Comparison of ENCODE assay signal across 8 cellular contexts in genomic region chr1:11273595-11274234, GRCh38. TPM values are rescaled to one million over a fixed set of nuclear protein-coding genes. Genes with fewer than 3 reads are reported as not detected.
A peak's percentile ranks its signal among the peaks of the same experiment; 100 is the strongest.
DNase-seq lines count a peak whose midpoint lies in the region; ATAC-seq and TF ChIP-seq lines count a peak whose summit lies in the region.

No MANE protein-coding gene starts in this region.

- ATAC-seq in CD8-positive, alpha-beta T cell = peak; percentile 43
- ATAC-seq in GM21619 (IDR thresholded peaks at IDR 0.05; ENCODE audit: unreplicated experiment) (peak; percentile 42), HG03457 (IDR thresholded peaks at IDR 0.05; ENCODE audit: unreplicated experiment) (no peak)

- peak overlapping the region; percentile 74 for H3K27ac ChIP-seq in CD8-positive, alpha-beta T cell (ENCODE audit: low read depth, low read length)
- H3K27ac ChIP-seq in OCI-LY3 (ENCODE audit: low read length) (peak overlapping the region; percentile 58), muscle layer of duodenum (ENCODE audit: low read length) (peak overlapping the region; percentile 78)

- no peaks in the 10 kb centered on the region for H3K36me3 ChIP-seq in CD8-positive, alpha-beta T cell (ENCODE audit: insufficient read depth, low read length)
- peaks cover 5% of the 10 kb centered on the region for H3K36me3 ChIP-seq in OCI-LY3 (replicated peaks; ENCODE audit: low read depth, low read length)
- H3K36me3 ChIP-seq in muscle layer of duodenum (ENCODE audit: control insufficient read depth in 1 of 2, insufficient read depth in 2 of 2, low read length in 2 of 2) = peaks cover 0 to 8% of the 10 kb centered on the region in 2 donors

- H3K9me3 Mint-ChIP-seq in CD8-positive, alpha-beta T cell = no peaks in the 10 kb centered on the region
- H3K9me3 Mint-ChIP-seq in dendritic cell treated with granulocyte-macrophage colony-stimulating factor and Interleukin-4, amounts not matched to agents 40 ng/mL and 50 ng/mL, for 4 days = no peaks in the 10 kb centered on the region

- intact Hi-C loops in CD8-positive, alpha-beta T cell (cut with DNase I, micrococcal nuclease) = loop anchor here (1.0 to 5.0 kb wide), 7 partner anchors 11 to 801 kb away; partner anchors contain the start of genes MAD2L2 (in 2 of the 2), MTOR (in 2 of the 2), SRM (in 2 of the 2) and AGTRAP (in 1 of the 2)
- intact Hi-C loops in dendritic cell treated with granulocyte-macrophage colony-stimulating factor and Interleukin-4, amounts not matched to agents 40 ng/mL and 50 ng/mL, for 4 days (cut with micrococcal nuclease) = loop anchor here (1.0 kb wide), 1 partner anchor 11 kb away; the partner anchor contains the start of gene MTOR

- H3K4me3 Mint-ChIP-seq in CD8-positive, alpha-beta T cell = peak overlapping the region; percentile 89
- H3K4me3 Mint-ChIP-seq in dendritic cell treated with granulocyte-macrophage colony-stimulating factor and Interleukin-4, amounts not matched to agents 40 ng/mL and 50 ng/mL, for 4 days = peak overlapping the region; percentile 82

- peak overlapping the region; percentile 94 for H3K27ac Mint-ChIP-seq in CD8-positive, alpha-beta T cell
- peak overlapping the region; percentile 93 for H3K27ac Mint-ChIP-seq in dendritic cell treated with granulocyte-macrophage colony-stimulating factor and Interleukin-4, amounts not matched to agents 40 ng/mL and 50 ng/mL, for 4 days

- peaks cover 30% of the 10 kb centered on the region for H3K4me1 ChIP-seq in CD8-positive, alpha-beta T cell (ENCODE audit: insufficient read depth, low read length)
- H3K4me1 ChIP-seq in OCI-LY3 (ENCODE audit: low read length) = peaks cover 11% of the 10 kb centered on the region; the same call in 1 of the 2 replicates
- peaks cover 0 to 30% of the 10 kb centered on the region in 2 donors for H3K4me1 ChIP-seq in muscle layer of duodenum (ENCODE audit: control insufficient read depth in 1 of 2, insufficient read depth in 2 of 2, low read length in 2 of 2)

- no peak overlapping the region; the same call in 1 of the 2 replicates for H2AFZ ChIP-seq in OCI-LY3 (ENCODE audit: low read depth, low read length)

- no peaks in the 10 kb centered on the region for H3K27me3 ChIP-seq in CD8-positive, alpha-beta T cell (ENCODE audit: insufficient read depth, low read length)
- no peaks in the 10 kb centered on the region for H3K27me3 ChIP-seq in OCI-LY3 (ENCODE audit: low read depth, low read length)
- no peaks in the 10 kb centered on the region for H3K27me3 ChIP-seq in muscle layer of duodenum (ENCODE audit: low read depth, low read length)

- no peaks in the 10 kb centered on the region for H3K9me3 ChIP-seq in CD8-positive, alpha-beta T cell (ENCODE audit: low read length)
- H3K9me3 ChIP-seq in OCI-LY3 (ENCODE audit: insufficient read depth, low read length) = no peaks in the 10 kb centered on the region
- no peaks in the 10 kb centered on the region for H3K9me3 ChIP-seq in muscle layer of duodenum (ENCODE audit: control insufficient read depth in 1 of 2, low read length in 2 of 2)

- H3K36me3 Mint-ChIP-seq in CD8-positive, alpha-beta T cell = peaks cover 38% of the 10 kb centered on the region
- H3K36me3 Mint-ChIP-seq in dendritic cell treated with granulocyte-macrophage colony-stimulating factor and Interleukin-4, amounts not matched to agents 40 ng/mL and 50 ng/mL, for 4 days (ENCODE audit: low read depth) = peaks cover 36% of the 10 kb centered on the region

- TF ChIP-seq CTCF in CD8-positive, alpha-beta T cell (IDR thresholded peaks at IDR 0.05) = no peak
- no peak for TF ChIP-seq CTCF in OCI-LY3 (IDR thresholded peaks at IDR 0.05; ENCODE audit: low read depth, low read length)

- H3K79me2 ChIP-seq in OCI-LY3 (ENCODE audit: low read length) = peaks cover 37% of the 10 kb centered on the region

- peak overlapping the region; percentile 90 for H3K9ac ChIP-seq in OCI-LY3 (ENCODE audit: low read length)

- H3K27me3 Mint-ChIP-seq in CD8-positive, alpha-beta T cell (ENCODE audit: low read depth) = no peaks in the 10 kb centered on the region
- no peaks in the 10 kb centered on the region for H3K27me3 Mint-ChIP-seq in dendritic cell treated with granulocyte-macrophage colony-stimulating factor and Interleukin-4, amounts not matched to agents 40 ng/mL and 50 ng/mL, for 4 days

- no peaks in the 10 kb centered on the region for H4K20me1 ChIP-seq in OCI-LY3 (ENCODE audit: insufficient read depth, low read length)

- POLR2A ChIA-PET in CD8-positive, alpha-beta T cell (lab: Charles Lee) = interaction anchor here (0.7 to 3.6 kb wide), 4 partner anchors 8 to 380 kb away, joined by 3 to 27 read pairs (median 4); partner anchors contain the start of genes MTOR and SRM

- peak in 2 of 7 experiments; percentile 14 to 29 for DNase-seq in CD8-positive, alpha-beta T cell
- DNase-seq in NCI-H2171 treated with DMSO at 0.1 percent for 48 hours (lab: John Stamatoyannopoulos, UW) = no peak
- no peak for DNase-seq in medulla oblongata (ENCODE audit: extremely low spot score)

- peaks cover 40% of the 10 kb centered on the region for H3K4me1 Mint-ChIP-seq in CD8-positive, alpha-beta T cell (ENCODE audit: low read depth)
- peaks cover 25% of the 10 kb centered on the region for H3K4me1 Mint-ChIP-seq in dendritic cell treated with granulocyte-macrophage colony-stimulating factor and Interleukin-4, amounts not matched to agents 40 ng/mL and 50 ng/mL, for 4 days (ENCODE audit: low read depth)

- peak overlapping the region; percentile 69 for H3K4me3 ChIP-seq in CD8-positive, alpha-beta T cell (ENCODE audit: low read depth, low read length)
- H3K4me3 ChIP-seq in OCI-LY3 (ENCODE audit: low read length) (peak overlapping the region; percentile 97), muscle layer of duodenum (ENCODE audit: low read depth in 1 of 2, low read length in 2 of 2) (peak overlapping the region; percentile 87 to 91)

- peak overlapping the region; percentile 85 for H3K4me2 ChIP-seq in OCI-LY3 (ENCODE audit: low read length)

- CTCF ChIA-PET in CD8-positive, alpha-beta T cell (lab: Charles Lee) = interaction anchor here (1.3 kb wide), 1 partner anchor 236 kb away, joined by 3 read pairs; no protein-coding TSS in a partner anchor

RNA-seq across cellular contexts. Expression of gene UBIAD1, which starts 0.7 kb away (rescaled TPM):
- 10 to 100 TPM; 15.9 to 18.2 TPM for total RNA-seq in CD8-positive, alpha-beta T cell

RNA-seq across cellular contexts. Expression of gene MTOR, which starts 11.4 kb away (rescaled TPM):
- 10 to 100 TPM; 24.7 to 25.1 TPM for total RNA-seq in CD8-positive, alpha-beta T cell
